ENCODE assay signal across 1 cellular context in the genomic region with DNA sequence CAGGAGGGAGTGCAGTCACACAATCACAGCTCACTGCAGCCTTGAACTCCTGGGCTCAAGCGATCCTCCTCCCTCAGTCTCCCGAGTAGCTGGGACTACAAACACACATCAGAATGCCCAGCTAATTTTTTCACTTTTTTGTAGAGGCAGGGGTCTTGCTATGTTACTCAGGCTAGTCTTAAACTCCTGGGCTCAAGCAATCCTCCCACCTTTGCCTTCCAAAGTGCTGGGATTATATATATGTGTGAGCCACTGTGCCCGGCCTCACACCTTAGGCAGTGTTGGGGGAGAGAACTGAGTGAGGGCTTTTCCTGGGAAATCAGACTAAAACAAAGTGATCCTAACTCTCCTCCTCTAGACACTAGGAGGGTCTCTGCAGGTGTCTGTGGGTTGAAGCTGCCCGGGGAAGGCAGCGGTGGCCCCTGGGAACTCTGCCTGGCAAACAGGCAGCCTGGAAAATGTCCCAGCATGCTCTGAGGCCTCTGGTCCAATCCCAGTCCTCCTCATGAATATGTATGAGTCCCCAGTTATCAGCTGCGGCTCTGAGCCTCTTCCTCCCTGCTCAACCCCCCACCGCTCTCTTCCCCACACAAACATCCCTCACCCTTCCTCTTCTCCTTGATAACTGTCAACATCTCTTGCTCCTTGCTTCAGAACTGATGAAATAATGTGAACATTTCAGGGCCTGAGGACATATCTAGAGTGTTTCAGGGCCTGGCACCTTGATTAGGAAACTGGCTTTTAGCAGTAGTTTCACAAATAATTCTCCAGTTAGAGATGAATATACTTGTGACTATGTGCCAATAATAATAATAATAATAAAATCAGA.
TF ChIP-seq lines count a peak whose summit lies in the region.

No MANE protein-coding gene starts in this region.

TF ChIP-seq in HepG2, 621 proteins besides CTCF, POLR2A, EP300 and RAD21 (continues in another document):
- TF ChIP-seq PCBP2 (optimal IDR thresholded peaks at IDR 0.05; ENCODE audit: low read depth, low read length, poor library complexity, severe bottlenecking) (no peak), NR2C2 (CRISPR knock-in tag; IDR thresholded peaks at IDR 0.05; ENCODE audit: borderline replicate concordance) (no peak), ZFP37 (CRISPR knock-in tag; IDR thresholded peaks at IDR 0.05; ENCODE audit: borderline replicate concordance) (no peak; the same call in 1 of the 2 replicates), ZNF30 (CRISPR knock-in tag; IDR thresholded peaks at IDR 0.05) (no peak), MBNL3 (CRISPR knock-in tag; conservative IDR thresholded peaks at IDR 0.05) (no peak), NFYC (CRISPR knock-in tag; IDR thresholded peaks at IDR 0.05) (peak; percentile 59), RCOR2 (CRISPR knock-in tag; IDR thresholded peaks at IDR 0.05) (no peak; the same call in 1 of the 2 replicates), SP2 (CRISPR knock-in tag; IDR thresholded peaks at IDR 0.05) (no peak), CCDC6 (CRISPR knock-in tag; IDR thresholded peaks at IDR 0.05) (no peak), PPARG (CRISPR knock-in tag; conservative IDR thresholded peaks at IDR 0.05) (no peak), ARHGAP35 (CRISPR knock-in tag; IDR thresholded peaks at IDR 0.05; ENCODE audit: borderline replicate concordance) (no peak), MATR3 (CRISPR knock-in tag; IDR thresholded peaks at IDR 0.05) (no peak), TP53 (CRISPR knock-in tag; conservative IDR thresholded peaks at IDR 0.05) (no peak), ZNF501 (CRISPR knock-in tag; IDR thresholded peaks at IDR 0.05) (0 out of 2 replicates have a peak, but pooled peaks have one; percentile 49), SAP130 (CRISPR knock-in tag; IDR thresholded peaks at IDR 0.05; ENCODE audit: low read depth) (peak; percentile 24; the same call in 1 of the 2 replicates), MYNN (CRISPR knock-in tag; IDR thresholded peaks at IDR 0.05; ENCODE audit: low read depth) (no peak), ZNF451 (CRISPR knock-in tag; IDR thresholded peaks at IDR 0.05) (peak; percentile 25; the same call in 1 of the 2 replicates), CHD2 (IDR thresholded peaks at IDR 0.05; ENCODE audit: low read depth, low read length) (no peak), ZNF557 (CRISPR knock-in tag; IDR thresholded peaks at IDR 0.05) (no peak), EHMT2 (IDR thresholded peaks at IDR 0.05; ENCODE audit: borderline replicate concordance, low read depth, low read length) (no peak), ELF4 (CRISPR knock-in tag; IDR thresholded peaks at IDR 0.05; ENCODE audit: borderline replicate concordance) (no peak), FOXK1 (CRISPR knock-in tag; IDR thresholded peaks at IDR 0.05; ENCODE audit: borderline replicate concordance, low read depth) (no peak), NCOA2 (CRISPR knock-in tag; IDR thresholded peaks at IDR 0.05) (no peak), MEF2D (CRISPR knock-in tag; IDR thresholded peaks at IDR 0.05) (no peak), TRIM24 (CRISPR knock-in tag; IDR thresholded peaks at IDR 0.05) (no peak), ZNF232 (CRISPR knock-in tag; IDR thresholded peaks at IDR 0.05; ENCODE audit: borderline replicate concordance) (no peak; the same call in 1 of the 2 replicates), ZNF468 (CRISPR knock-in tag; IDR thresholded peaks at IDR 0.05) (no peak), ZFP62 (CRISPR knock-in tag; IDR thresholded peaks at IDR 0.05) (no peak)
- TF ChIP-seq, protein P1, sequence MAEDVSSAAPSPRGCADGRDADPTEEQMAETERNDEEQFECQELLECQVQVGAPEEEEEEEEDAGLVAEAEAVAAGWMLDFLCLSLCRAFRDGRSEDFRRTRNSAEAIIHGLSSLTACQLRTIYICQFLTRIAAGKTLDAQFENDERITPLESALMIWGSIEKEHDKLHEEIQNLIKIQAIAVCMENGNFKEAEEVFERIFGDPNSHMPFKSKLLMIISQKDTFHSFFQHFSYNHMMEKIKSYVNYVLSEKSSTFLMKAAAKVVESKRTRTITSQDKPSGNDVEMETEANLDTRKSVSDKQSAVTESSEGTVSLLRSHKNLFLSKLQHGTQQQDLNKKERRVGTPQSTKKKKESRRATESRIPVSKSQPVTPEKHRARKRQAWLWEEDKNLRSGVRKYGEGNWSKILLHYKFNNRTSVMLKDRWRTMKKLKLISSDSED (CRISPR knock-in tag; IDR thresholded peaks at IDR 0.05), result no peak
- TF ChIP-seq, protein P2, sequence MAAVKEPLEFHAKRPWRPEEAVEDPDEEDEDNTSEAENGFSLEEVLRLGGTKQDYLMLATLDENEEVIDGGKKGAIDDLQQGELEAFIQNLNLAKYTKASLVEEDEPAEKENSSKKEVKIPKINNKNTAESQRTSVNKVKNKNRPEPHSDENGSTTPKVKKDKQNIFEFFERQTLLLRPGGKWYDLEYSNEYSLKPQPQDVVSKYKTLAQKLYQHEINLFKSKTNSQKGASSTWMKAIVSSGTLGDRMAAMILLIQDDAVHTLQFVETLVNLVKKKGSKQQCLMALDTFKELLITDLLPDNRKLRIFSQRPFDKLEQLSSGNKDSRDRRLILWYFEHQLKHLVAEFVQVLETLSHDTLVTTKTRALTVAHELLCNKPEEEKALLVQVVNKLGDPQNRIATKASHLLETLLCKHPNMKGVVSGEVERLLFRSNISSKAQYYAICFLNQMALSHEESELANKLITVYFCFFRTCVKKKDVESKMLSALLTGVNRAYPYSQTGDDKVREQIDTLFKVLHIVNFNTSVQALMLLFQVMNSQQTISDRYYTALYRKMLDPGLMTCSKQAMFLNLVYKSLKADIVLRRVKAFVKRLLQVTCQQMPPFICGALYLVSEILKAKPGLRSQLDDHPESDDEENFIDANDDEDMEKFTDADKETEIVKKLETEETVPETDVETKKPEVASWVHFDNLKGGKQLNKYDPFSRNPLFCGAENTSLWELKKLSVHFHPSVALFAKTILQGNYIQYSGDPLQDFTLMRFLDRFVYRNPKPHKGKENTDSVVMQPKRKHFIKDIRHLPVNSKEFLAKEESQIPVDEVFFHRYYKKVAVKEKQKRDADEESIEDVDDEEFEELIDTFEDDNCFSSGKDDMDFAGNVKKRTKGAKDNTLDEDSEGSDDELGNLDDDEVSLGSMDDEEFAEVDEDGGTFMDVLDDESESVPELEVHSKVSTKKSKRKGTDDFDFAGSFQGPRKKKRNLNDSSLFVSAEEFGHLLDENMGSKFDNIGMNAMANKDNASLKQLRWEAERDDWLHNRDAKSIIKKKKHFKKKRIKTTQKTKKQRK (IDR thresholded peaks at IDR 0.05; ENCODE audit: low read length), result no peak
- TF ChIP-seq, protein P3, sequence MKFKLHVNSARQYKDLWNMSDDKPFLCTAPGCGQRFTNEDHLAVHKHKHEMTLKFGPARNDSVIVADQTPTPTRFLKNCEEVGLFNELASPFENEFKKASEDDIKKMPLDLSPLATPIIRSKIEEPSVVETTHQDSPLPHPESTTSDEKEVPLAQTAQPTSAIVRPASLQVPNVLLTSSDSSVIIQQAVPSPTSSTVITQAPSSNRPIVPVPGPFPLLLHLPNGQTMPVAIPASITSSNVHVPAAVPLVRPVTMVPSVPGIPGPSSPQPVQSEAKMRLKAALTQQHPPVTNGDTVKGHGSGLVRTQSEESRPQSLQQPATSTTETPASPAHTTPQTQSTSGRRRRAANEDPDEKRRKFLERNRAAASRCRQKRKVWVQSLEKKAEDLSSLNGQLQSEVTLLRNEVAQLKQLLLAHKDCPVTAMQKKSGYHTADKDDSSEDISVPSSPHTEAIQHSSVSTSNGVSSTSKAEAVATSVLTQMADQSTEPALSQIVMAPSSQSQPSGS (CRISPR knock-in tag; IDR thresholded peaks at IDR 0.05), result peak; percentile 12; the same call in 1 of the 2 replicates
- TF ChIP-seq, protein P4, sequence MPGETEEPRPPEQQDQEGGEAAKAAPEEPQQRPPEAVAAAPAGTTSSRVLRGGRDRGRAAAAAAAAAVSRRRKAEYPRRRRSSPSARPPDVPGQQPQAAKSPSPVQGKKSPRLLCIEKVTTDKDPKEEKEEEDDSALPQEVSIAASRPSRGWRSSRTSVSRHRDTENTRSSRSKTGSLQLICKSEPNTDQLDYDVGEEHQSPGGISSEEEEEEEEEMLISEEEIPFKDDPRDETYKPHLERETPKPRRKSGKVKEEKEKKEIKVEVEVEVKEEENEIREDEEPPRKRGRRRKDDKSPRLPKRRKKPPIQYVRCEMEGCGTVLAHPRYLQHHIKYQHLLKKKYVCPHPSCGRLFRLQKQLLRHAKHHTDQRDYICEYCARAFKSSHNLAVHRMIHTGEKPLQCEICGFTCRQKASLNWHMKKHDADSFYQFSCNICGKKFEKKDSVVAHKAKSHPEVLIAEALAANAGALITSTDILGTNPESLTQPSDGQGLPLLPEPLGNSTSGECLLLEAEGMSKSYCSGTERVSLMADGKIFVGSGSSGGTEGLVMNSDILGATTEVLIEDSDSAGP (CRISPR knock-in tag; IDR thresholded peaks at IDR 0.05; ENCODE audit: borderline replicate concordance), result no peak
- TF ChIP-seq, protein P5, sequence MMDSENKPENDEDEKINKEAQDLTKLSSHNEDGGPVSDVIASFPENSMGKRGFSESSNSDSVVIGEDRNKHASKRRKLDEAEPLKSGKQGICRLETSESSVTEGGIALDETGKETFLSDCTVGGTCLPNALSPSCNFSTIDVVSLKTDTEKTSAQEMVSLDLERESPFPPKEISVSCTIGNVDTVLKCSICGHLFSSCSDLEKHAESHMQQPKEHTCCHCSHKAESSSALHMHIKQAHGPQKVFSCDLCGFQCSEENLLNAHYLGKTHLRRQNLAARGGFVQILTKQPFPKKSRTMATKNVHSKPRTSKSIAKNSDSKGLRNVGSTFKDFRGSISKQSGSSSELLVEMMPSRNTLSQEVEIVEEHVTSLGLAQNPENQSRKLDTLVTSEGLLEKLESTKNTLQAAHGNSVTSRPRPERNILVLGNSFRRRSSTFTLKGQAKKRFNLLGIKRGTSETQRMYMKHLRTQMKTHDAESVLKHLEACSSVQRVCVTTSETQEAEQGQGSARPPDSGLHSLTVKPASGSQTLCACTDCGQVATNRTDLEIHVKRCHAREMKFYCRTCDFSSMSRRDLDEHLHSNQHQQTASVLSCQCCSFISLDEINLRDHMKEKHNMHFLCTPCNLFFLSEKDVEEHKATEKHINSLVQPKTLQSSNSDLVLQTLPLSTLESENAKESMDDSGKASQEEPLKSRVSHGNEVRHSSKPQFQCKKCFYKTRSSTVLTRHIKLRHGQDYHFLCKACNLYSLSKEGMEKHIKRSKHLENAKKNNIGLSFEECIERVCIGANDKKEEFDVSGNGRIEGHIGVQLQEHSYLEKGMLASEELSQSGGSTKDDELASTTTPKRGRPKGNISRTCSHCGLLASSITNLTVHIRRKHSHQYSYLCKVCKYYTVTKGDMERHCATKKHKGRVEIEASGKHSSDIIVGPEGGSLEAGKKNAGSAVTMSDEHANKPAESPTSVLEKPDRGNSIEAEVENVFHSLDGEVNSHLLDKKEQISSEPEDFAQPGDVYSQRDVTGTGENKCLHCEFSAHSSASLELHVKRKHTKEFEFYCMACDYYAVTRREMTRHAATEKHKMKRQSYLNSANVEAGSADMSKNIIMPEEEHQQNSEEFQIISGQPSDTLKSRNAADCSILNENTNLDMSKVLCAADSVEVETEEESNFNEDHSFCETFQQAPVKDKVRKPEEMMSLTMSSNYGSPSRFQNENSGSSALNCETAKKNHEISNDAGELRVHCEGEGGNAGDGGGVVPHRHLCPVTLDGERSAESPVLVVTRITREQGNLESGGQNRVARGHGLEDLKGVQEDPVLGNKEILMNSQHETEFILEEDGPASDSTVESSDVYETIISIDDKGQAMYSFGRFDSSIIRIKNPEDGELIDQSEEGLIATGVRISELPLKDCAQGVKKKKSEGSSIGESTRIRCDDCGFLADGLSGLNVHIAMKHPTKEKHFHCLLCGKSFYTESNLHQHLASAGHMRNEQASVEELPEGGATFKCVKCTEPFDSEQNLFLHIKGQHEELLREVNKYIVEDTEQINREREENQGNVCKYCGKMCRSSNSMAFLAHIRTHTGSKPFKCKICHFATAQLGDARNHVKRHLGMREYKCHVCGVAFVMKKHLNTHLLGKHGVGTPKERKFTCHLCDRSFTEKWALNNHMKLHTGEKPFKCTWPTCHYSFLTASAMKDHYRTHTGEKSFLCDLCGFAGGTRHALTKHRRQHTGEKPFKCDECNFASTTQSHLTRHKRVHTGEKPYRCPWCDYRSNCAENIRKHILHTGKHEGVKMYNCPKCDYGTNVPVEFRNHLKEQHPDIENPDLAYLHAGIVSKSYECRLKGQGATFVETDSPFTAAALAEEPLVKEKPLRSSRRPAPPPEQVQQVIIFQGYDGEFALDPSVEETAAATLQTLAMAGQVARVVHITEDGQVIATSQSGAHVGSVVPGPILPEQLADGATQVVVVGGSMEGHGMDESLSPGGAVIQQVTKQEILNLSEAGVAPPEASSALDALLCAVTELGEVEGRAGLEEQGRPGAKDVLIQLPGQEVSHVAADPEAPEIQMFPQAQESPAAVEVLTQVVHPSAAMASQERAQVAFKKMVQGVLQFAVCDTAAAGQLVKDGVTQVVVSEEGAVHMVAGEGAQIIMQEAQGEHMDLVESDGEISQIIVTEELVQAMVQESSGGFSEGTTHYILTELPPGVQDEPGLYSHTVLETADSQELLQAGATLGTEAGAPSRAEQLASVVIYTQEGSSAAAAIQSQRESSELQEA (CRISPR knock-in tag; IDR thresholded peaks at IDR 0.05; ENCODE audit: not compliant biosample characterization), result no peak
- TF ChIP-seq, protein P6, sequence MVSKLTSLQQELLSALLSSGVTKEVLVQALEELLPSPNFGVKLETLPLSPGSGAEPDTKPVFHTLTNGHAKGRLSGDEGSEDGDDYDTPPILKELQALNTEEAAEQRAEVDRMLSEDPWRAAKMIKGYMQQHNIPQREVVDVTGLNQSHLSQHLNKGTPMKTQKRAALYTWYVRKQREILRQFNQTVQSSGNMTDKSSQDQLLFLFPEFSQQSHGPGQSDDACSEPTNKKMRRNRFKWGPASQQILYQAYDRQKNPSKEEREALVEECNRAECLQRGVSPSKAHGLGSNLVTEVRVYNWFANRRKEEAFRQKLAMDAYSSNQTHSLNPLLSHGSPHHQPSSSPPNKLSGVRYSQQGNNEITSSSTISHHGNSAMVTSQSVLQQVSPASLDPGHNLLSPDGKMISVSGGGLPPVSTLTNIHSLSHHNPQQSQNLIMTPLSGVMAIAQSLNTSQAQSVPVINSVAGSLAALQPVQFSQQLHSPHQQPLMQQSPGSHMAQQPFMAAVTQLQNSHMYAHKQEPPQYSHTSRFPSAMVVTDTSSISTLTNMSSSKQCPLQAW (CRISPR knock-in tag; IDR thresholded peaks at IDR 0.05), result 0 out of 2 replicates have a peak, but pooled peaks have one; percentile 18
